In genomic region chr6:13005994-13006393, GRCh38 we compare ENCODE assay signal across 12 cellular contexts.
"Had no signal": no experiment of that assay in that cellular context is flagged by ENCODE, and none has a peak within 500 bp of the region (broad histone marks: within the 10 kb centered on the region; RNA-seq: fewer than 3 reads in every experiment).

No MANE protein-coding gene starts in this region.

- H3K27me3 ChIP-seq: tibial artery, uterus had no signal

- ATAC-seq: activated naive CD4-positive, alpha-beta T cell treated with anti-CD3 and anti-CD28 coated beads, Interleukin-2, amount 50 U/mL, for 72 hours; esophagus mucosa; natural killer cell; stimulated activated effector memory CD8-positive, alpha-beta T cell treated with anti-CD3 and anti-CD28 coated beads, Interleukin-12 subunit alpha, Interleukin-12 subunit beta, amount 100 ng/mL, for 72 hours had no signal

- DNase-seq: activated CD4-positive, alpha-beta T cell treated with anti-CD3 and anti-CD28 coated beads, Interleukin-2, amount 50 U/mL, for 4 hours; activated CD4-positive, CD25-positive, alpha-beta regulatory T cell treated with anti-CD3 and anti-CD28 coated beads, Interleukin-2, amount 50 U/mL, for 72 hours; activated T-cell treated with anti-CD3 and anti-CD28 coated beads, Interleukin-2, amount 50 U/mL, for 1 hour; amygdala; natural killer cell; posterior cingulate gyrus; tibial artery; uterus had no signal

- H3K36me3 ChIP-seq: tibial artery had no signal

- H3K4me3 ChIP-seq: smooth muscle cell, tibial artery, uterus had no signal
